8 cellular contexts compared by ENCODE assay signal in genomic region chr20:34876161-34877001, GRCh38. TPM values are rescaled to one million over a fixed set of nuclear protein-coding genes. Genes with fewer than 3 reads are reported as not detected.
DNase-seq lines count a peak whose midpoint lies in the region; ATAC-seq lines count a peak whose summit lies in the region.

A gene with protein sequence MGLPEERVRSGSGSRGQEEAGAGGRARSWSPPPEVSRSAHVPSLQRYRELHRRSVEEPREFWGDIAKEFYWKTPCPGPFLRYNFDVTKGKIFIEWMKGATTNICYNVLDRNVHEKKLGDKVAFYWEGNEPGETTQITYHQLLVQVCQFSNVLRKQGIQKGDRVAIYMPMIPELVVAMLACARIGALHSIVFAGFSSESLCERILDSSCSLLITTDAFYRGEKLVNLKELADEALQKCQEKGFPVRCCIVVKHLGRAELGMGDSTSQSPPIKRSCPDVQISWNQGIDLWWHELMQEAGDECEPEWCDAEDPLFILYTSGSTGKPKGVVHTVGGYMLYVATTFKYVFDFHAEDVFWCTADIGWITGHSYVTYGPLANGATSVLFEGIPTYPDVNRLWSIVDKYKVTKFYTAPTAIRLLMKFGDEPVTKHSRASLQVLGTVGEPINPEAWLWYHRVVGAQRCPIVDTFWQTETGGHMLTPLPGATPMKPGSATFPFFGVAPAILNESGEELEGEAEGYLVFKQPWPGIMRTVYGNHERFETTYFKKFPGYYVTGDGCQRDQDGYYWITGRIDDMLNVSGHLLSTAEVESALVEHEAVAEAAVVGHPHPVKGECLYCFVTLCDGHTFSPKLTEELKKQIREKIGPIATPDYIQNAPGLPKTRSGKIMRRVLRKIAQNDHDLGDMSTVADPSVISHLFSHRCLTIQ (plus strand): TSS chr20:34876612. CDS start chr20:34876646, 34 bp downstream.

- no peaks in the 10 kb centered on the region for H3K9me3 Mint-ChIP-seq in naive B cell
- H3K9me3 Mint-ChIP-seq in stimulated activated effector memory CD8-positive, alpha-beta T cell treated with anti-CD3 and anti-CD28 coated beads, Interleukin-12 subunit alpha, Interleukin-12 subunit beta, amount 100 ng/mL, for 72 hours, result no peaks in the 10 kb centered on the region

- H3K9me3 ChIP-seq in Karpas-422 (ENCODE audit: low read length), result no peaks in the 10 kb centered on the region

- peak within 1 kb of the TSS; percentile 56; the same call in 1 of the 2 replicates for H3K4me3 ChIP-seq in Karpas-422 (ENCODE audit: low read length)

- peak within 1 kb of the TSS; percentile 55 for H3K4me2 ChIP-seq in Karpas-422 (ENCODE audit: low read depth, low read length, poor library complexity, severe bottlenecking)

- H3K4me1 Mint-ChIP-seq in naive B cell, result peaks cover 43 to 52% (median 48%) of the 10 kb centered on the region in 3 donors
- peaks cover 52% of the 10 kb centered on the region for H3K4me1 Mint-ChIP-seq in stimulated activated effector memory CD8-positive, alpha-beta T cell treated with anti-CD3 and anti-CD28 coated beads, Interleukin-12 subunit alpha, Interleukin-12 subunit beta, amount 100 ng/mL, for 72 hours

- H3K27me3 Mint-ChIP-seq in naive B cell, result no peaks in the 10 kb centered on the region

- no peaks in the 10 kb centered on the region for H3K27me3 ChIP-seq in Karpas-422 (ENCODE audit: low read length)

- DNase-seq in DMS153 (lab: John Stamatoyannopoulos, UW) (peak; percentile 94), Karpas-422 (peak; percentile 88), RPMI7951 (ENCODE audit: low read depth) (peak; percentile 99), fibroblast of gingiva (ENCODE audit: low read depth) (peak; percentile 99), naive B cell (peak; percentile 85)
- DNase-seq in activated T-helper 1 cell treated with anti-CD3 and anti-CD28 coated beads, Interleukin-2, amount 50 U/mL, for 16 hours (ENCODE audit: low read depth in 1 of 2, low spot score in 1 of 2), result peak; percentile 91 to 95
- peak; percentile 96 to 98 for DNase-seq in stimulated activated effector memory CD8-positive, alpha-beta T cell treated with anti-CD3 and anti-CD28 coated beads, Interleukin-12 subunit alpha, Interleukin-12 subunit beta, amount 100 ng/mL, for 72 hours (ENCODE audit: low spot score in 2 of 2)

- no peak within 1 kb of the TSS for H3K27ac ChIP-seq in Karpas-422 (ENCODE audit: low read length)

- no peaks in the 10 kb centered on the region for H3K36me3 ChIP-seq in Karpas-422 (ENCODE audit: insufficient read depth, low read length)

- no peaks in the 10 kb centered on the region for H3K79me2 ChIP-seq in Karpas-422 (ENCODE audit: low read length)

- no peaks in the 10 kb centered on the region for H4K20me1 ChIP-seq in Karpas-422 (ENCODE audit: insufficient read depth, low read depth, low read length)

- H3K27ac Mint-ChIP-seq in naive B cell, result peak within 1 kb of the TSS; percentile 67 to 96 (median 79)
- H3K27ac Mint-ChIP-seq in stimulated activated effector memory CD8-positive, alpha-beta T cell treated with anti-CD3 and anti-CD28 coated beads, Interleukin-12 subunit alpha, Interleukin-12 subunit beta, amount 100 ng/mL, for 72 hours, result peak within 1 kb of the TSS; percentile 75

- H2AFZ ChIP-seq in Karpas-422 (ENCODE audit: low read length), result 0 out of 2 replicates have a peak within 1 kb of the TSS, but pooled peaks have one; percentile 62

- ATAC-seq in GM21723 (IDR thresholded peaks at IDR 0.05; ENCODE audit: unreplicated experiment) (peak; percentile 62), naive B cell (ENCODE audit: low read depth in 2 of 2) (peak; percentile 74 to 76)
- ATAC-seq in stimulated activated effector memory CD8-positive, alpha-beta T cell treated with anti-CD3 and anti-CD28 coated beads, Interleukin-12 subunit alpha, Interleukin-12 subunit beta, amount 100 ng/mL, for 72 hours, result peak; percentile 83

- peak within 1 kb of the TSS; percentile 45 for H3K9ac ChIP-seq in Karpas-422 (ENCODE audit: low read length)

- H3K4me3 Mint-ChIP-seq in naive B cell, result peak within 1 kb of the TSS; percentile 84 to 95 (median 92)
- peak within 1 kb of the TSS; percentile 83 for H3K4me3 Mint-ChIP-seq in stimulated activated effector memory CD8-positive, alpha-beta T cell treated with anti-CD3 and anti-CD28 coated beads, Interleukin-12 subunit alpha, Interleukin-12 subunit beta, amount 100 ng/mL, for 72 hours

- H3K36me3 Mint-ChIP-seq in naive B cell, result no peaks in the 10 kb centered on the region
- peaks cover 10% of the 10 kb centered on the region for H3K36me3 Mint-ChIP-seq in stimulated activated effector memory CD8-positive, alpha-beta T cell treated with anti-CD3 and anti-CD28 coated beads, Interleukin-12 subunit alpha, Interleukin-12 subunit beta, amount 100 ng/mL, for 72 hours

- H3K9me2 ChIP-seq in Karpas-422 (replicated peaks; ENCODE audit: insufficient read depth, low read length), result no peaks in the 10 kb centered on the region

- peaks cover 11% of the 10 kb centered on the region for H3K4me1 ChIP-seq in Karpas-422 (ENCODE audit: low read length)

RNA-seq across cellular contexts. Expression of the gene that starts here (rescaled TPM):
- total RNA-seq in Karpas-422 (2014; rRNA removed; shearing (Covaris generic); ENCODE audit: low replicate concordance), result 0.79 and 6.5 TPM in 2 replicates
- total RNA-seq in RPMI7951 (2014; rRNA removed; shearing (Covaris generic)), result 46.1 and 48.2 TPM in 2 replicates
- 10 to 100 TPM in 1 of 6 donors, 1 to 10 TPM in 5; 4.8 to 20.1 (median 5.7) TPM for polyA plus RNA-seq in naive B cell (ENCODE audit: low read depth in 6 of 6)
